Comparison of ENCODE assay signal across 7 cellular contexts in genomic region chr2:182763311-182763912, GRCh38. TPM values are rescaled to one million over a fixed set of nuclear protein-coding genes. Genes with fewer than 3 reads are reported as not detected.
DNase-seq lines count a peak whose midpoint lies in the region; ATAC-seq, FAIRE-seq and TF ChIP-seq lines count a peak whose summit lies in the region.

No MANE protein-coding gene starts in this region.

- no peak for TF ChIP-seq EP300 in SK-N-SH (IDR thresholded peaks at IDR 0.05; ENCODE audit: borderline replicate concordance in 1 of 2, low read depth in 1 of 2, low read length in 1 of 2)

- H2AFZ ChIP-seq in SK-N-SH (ENCODE audit: low read depth), result no peak overlapping the region

- POLR2A ChIA-PET in SK-N-SH (lab: Yijun Ruan, JAX), result no interaction called here

- H3K4me3 ChIP-seq in SK-N-SH (ENCODE audit: low read depth in 2 of 2, low read length in 1 of 2), result no peak overlapping the region
- no peak overlapping the region for H3K4me3 ChIP-seq in heart left ventricle
- no peak overlapping the region for H3K4me3 ChIP-seq in thyroid gland (replicated peaks in 1 of 3)

- no peak overlapping the region for H3K27ac ChIP-seq in SK-N-SH (ENCODE audit: low read depth in 2 of 2, low read length in 1 of 2)
- H3K27ac ChIP-seq in heart left ventricle, result peak overlapping the region in 1 of 12 donors; percentile 16
- H3K27ac ChIP-seq in thyroid gland, result no peak overlapping the region

- no peaks in the 10 kb centered on the region for H3K9me2 ChIP-seq in SK-N-SH

- no peak for FAIRE-seq in HTR-8/SVneo (lab: Jason Lieb, UNC)

- CTCF ChIA-PET in SK-N-SH (lab: Yijun Ruan, JAX), result interaction anchor here (0.7 to 3.0 kb wide), 19 partner anchors 9 to 575 kb away, joined by 3 to 17 read pairs (median 4); no protein-coding TSS in a partner anchor

- H3K36me3 ChIP-seq in SK-N-SH (replicated peaks in 1 of 2; ENCODE audit: control insufficient read depth in 1 of 2, insufficient read depth in 2 of 2, low read length in 1 of 2) (peaks cover 53 to 85% of the 10 kb centered on the region in 2 experiments), heart left ventricle (peaks cover 0 to 77% (median 57%) of the 10 kb centered on the region in 9 donors), thyroid gland (peaks cover under 1 to 25% of the 10 kb centered on the region in 2 donors)

- H3K9me3 ChIP-seq in SK-N-SH (no peaks in the 10 kb centered on the region), heart left ventricle (no peaks in the 10 kb centered on the region), thyroid gland (no peaks in the 10 kb centered on the region)

- peak; percentile 5 for DNase-seq in HTR-8/SVneo (ENCODE audit: insufficient read length, low spot score)
- DNase-seq in SK-N-SH, result peak; percentile 19
- no peak for DNase-seq in heart left ventricle
- peak; percentile 6 to 15 for DNase-seq in thyroid gland
- DNase-seq in 8988T, result no peak

- H4K20me1 ChIP-seq in SK-N-SH (ENCODE audit: insufficient read depth), result no peaks in the 10 kb centered on the region

- TF ChIP-seq POLR2A in heart left ventricle (IDR thresholded peaks at IDR 0.05), result no peak
- TF ChIP-seq POLR2A in thyroid gland (IDR thresholded peaks at IDR 0.05), result no peak

- peak; percentile 70 for TF ChIP-seq CTCF in GM12872 (IDR thresholded peaks at IDR 0.05; ENCODE audit: insufficient read depth, low read depth, low read length)
- TF ChIP-seq CTCF in SK-N-SH (IDR thresholded peaks at IDR 0.05), result peak; percentile 65
- TF ChIP-seq CTCF in heart left ventricle (IDR thresholded peaks at IDR 0.05), result peak; percentile 29 to 65 (median 54)
- TF ChIP-seq CTCF in thyroid gland (IDR thresholded peaks at IDR 0.05), result peak; percentile 17 to 68 (median 43)

- WGBS in SK-N-SH (ENCODE audit: low lambda C conversion rate), result 74% methylated on average over 11 of the region's 11 CpGs
- WGBS in heart left ventricle, 4 donors, result 43 to 60% (median 50%) methylated on average over 11 of the region's 11 CpGs
- WGBS in thyroid gland, 2 donors, result 52 to 56% methylated on average over 11 of the region's 11 CpGs

- H3K4me2 ChIP-seq in SK-N-SH, result no peak overlapping the region

- peak; percentile 55 for TF ChIP-seq RAD21 in SK-N-SH (IDR thresholded peaks at IDR 0.05; ENCODE audit: low read length)

- H3K27me3 ChIP-seq in SK-N-SH (ENCODE audit: insufficient read depth) (no peaks in the 10 kb centered on the region), heart left ventricle (no peaks in the 10 kb centered on the region), thyroid gland (no peaks in the 10 kb centered on the region)

- no peaks in the 10 kb centered on the region for H3K79me2 ChIP-seq in SK-N-SH (ENCODE audit: insufficient read depth)

- intact Hi-C loops in heart left ventricle (cut with DNase I), result loop anchor here in 9 of 10 donors (5.0 to 10.0 kb wide), 3 partner anchors 214 to 321 kb away; no protein-coding TSS in a partner anchor
- intact Hi-C loops in thyroid gland (cut with DNase I), result no loop called here

- peaks cover 4% of the 10 kb centered on the region for H3F3A ChIP-seq in SK-N-SH (replicated peaks; ENCODE audit: insufficient read depth)

- no peaks in the 10 kb centered on the region for H3K4me1 ChIP-seq in SK-N-SH (ENCODE audit: control insufficient read depth in 1 of 2, insufficient read depth in 2 of 2, low read depth in 1 of 2, low read length in 1 of 2)
- H3K4me1 ChIP-seq in heart left ventricle, result peaks cover 0 to 25% (median 7%) of the 10 kb centered on the region in 12 donors
- H3K4me1 ChIP-seq in thyroid gland, result no peaks in the 10 kb centered on the region

- H3K9ac ChIP-seq in SK-N-SH, result no peak overlapping the region

- ATAC-seq in heart left ventricle, result peak in 3 of 4 donors; percentile 46 to 53 (median 53)
- ATAC-seq in HG03135 (IDR thresholded peaks at IDR 0.05; ENCODE audit: unreplicated experiment), result no peak

TF ChIP-seq in SK-N-SH, 30 proteins besides CTCF, POLR2A, EP300 and RAD21:
- no peak for TF ChIP-seq NFIC (IDR thresholded peaks at IDR 0.05; ENCODE audit: borderline replicate concordance)
- TF ChIP-seq SMC3 (IDR thresholded peaks at IDR 0.05; ENCODE audit: low read depth, low read length), result peak; percentile 48

RNA-seq across cellular contexts. Expression of gene DNAJC10, which starts 47.4 kb away (rescaled TPM):
- polyA plus RNA-seq in SK-N-SH (2012; rRNA removed), result 30.8 and 41.5 TPM in 2 replicates
- polyA plus RNA-seq in SK-N-SH (2012; cell fraction: cytosol; rRNA removed), result 44.6 and 54.4 TPM in 2 replicates
- 26.2 and 61.7 TPM in 2 replicates for polyA plus RNA-seq in SK-N-SH (2012; cell fraction: nucleus; rRNA removed)
- total RNA-seq in heart left ventricle, result 10 to 100 TPM; 32.2 to 73.5 (median 50.5) TPM
- 10 to 100 TPM in 1 of 2 donors, 1 to 10 TPM in 1; 9.8 to 27.3 TPM for polyA plus RNA-seq in heart left ventricle
- total RNA-seq in thyroid gland, result 10 to 100 TPM; 76.4 to 99.4 (median 86.0) TPM

Comparison
In these comparisons a context has a peak if more than half of its experiments do, and no peak if none do; other contexts are left out.
1. DNase-seq: peak in HTR-8/SVneo (single experiment), SK-N-SH (single experiment) and thyroid gland (2 of 2); none in heart left ventricle (0 of 5) and 8988T (single experiment).
2. Peak in every context shown above with its lines, with median percentiles within 50 percentile points of each other: CTCF ChIP-seq.